10 cellular contexts compared by ENCODE assay signal in genomic region chr3:23653647-23654525, GRCh38.
DNase-seq lines count a peak whose midpoint lies in the region; ATAC-seq and TF ChIP-seq lines count a peak whose summit lies in the region.
"Had no signal": no experiment of that assay in that cellular context is flagged by ENCODE, and none has a peak within 500 bp of the region (broad histone marks: within the 10 kb centered on the region; RNA-seq: fewer than 3 reads in every experiment).

No MANE protein-coding gene starts in this region.

- H3K27ac ChIP-seq in SU-DHL-6 (ENCODE audit: low read depth, low read length), result peak overlapping the region; percentile 76
- H3K27ac ChIP-seq in WERI-Rb-1, result no peak overlapping the region
- H3K27ac ChIP-seq: heart left ventricle had no signal

- peaks cover 0 to 11% (median 4%) of the 10 kb centered on the region in 5 donors for H3K27me3 Mint-ChIP-seq in naive thymus-derived CD8-positive, alpha-beta T cell

- DNase-seq in Kasumi-1 (lab: John Stamatoyannopoulos, UW) (no peak), WERI-Rb-1 (no peak)
- no peak for DNase-seq in naive thymus-derived CD8-positive, alpha-beta T cell
- DNase-seq in stimulated activated CD4-positive, alpha-beta T cell treated with anti-CD3 and anti-CD28 coated beads, Interleukin-4, amount 100 ng/mL, for 1 hour, result no peak
- DNase-seq: DMS53, heart left ventricle had no signal

- H3K27me3 ChIP-seq in SU-DHL-6 (ENCODE audit: low read length) (no peaks in the 10 kb centered on the region), WERI-Rb-1 (ENCODE audit: insufficient read depth, low read depth, severe bottlenecking) (no peaks in the 10 kb centered on the region)
- H3K27me3 ChIP-seq: heart left ventricle had no signal

- TF ChIP-seq CTCF in SU-DHL-6 (IDR thresholded peaks at IDR 0.05; ENCODE audit: insufficient read depth, low read length, poor library complexity, severe bottlenecking) (no peak), WERI-Rb-1 (IDR thresholded peaks at IDR 0.05; ENCODE audit: low read depth, low read length) (no peak)

- peaks cover 10% of the 10 kb centered on the region; the same call in 1 of the 2 replicates for H3K9me3 ChIP-seq in SU-DHL-6 (ENCODE audit: insufficient read depth, low read length)
- no peaks in the 10 kb centered on the region for H3K9me3 ChIP-seq in WERI-Rb-1 (ENCODE audit: severe bottlenecking)

- H3K9ac ChIP-seq in SU-DHL-6 (ENCODE audit: low read length), result no peak overlapping the region

- POLR2A ChIA-PET in naive thymus-derived CD8-positive, alpha-beta T cell (lab: Charles Lee), result no interaction called here

- H3K4me3 ChIP-seq in SU-DHL-6 (ENCODE audit: insufficient read depth, low read length, poor library complexity, severe bottlenecking), result no peak overlapping the region
- no peak overlapping the region for H3K4me3 ChIP-seq in WERI-Rb-1 (ENCODE audit: low read depth, low read length)
- H3K4me3 ChIP-seq: heart left ventricle had no signal

- H3K4me3 Mint-ChIP-seq in naive thymus-derived CD8-positive, alpha-beta T cell, result peak overlapping the region in 1 of 10 donors; percentile 25

- H3K4me1 Mint-ChIP-seq in naive thymus-derived CD8-positive, alpha-beta T cell, result peaks cover 0 to 30% (median 5%) of the 10 kb centered on the region in 4 donors

- ATAC-seq in GM18505 (IDR thresholded peaks at IDR 0.05; ENCODE audit: unreplicated experiment), result peak; percentile 90
- ATAC-seq in GM21360 (IDR thresholded peaks at IDR 0.05; ENCODE audit: unreplicated experiment), result peak; percentile 90
- ATAC-seq in HG03066 (IDR thresholded peaks at IDR 0.05; ENCODE audit: low read depth, unreplicated experiment), result peak; percentile 94
- ATAC-seq in naive thymus-derived CD8-positive, alpha-beta T cell, result no peak
- ATAC-seq: heart left ventricle had no signal

- H3K9me2 ChIP-seq in SU-DHL-6 (replicated peaks; ENCODE audit: insufficient read depth, low read length), result no peaks in the 10 kb centered on the region

- 0 out of 2 replicates have a peak, but pooled peaks cover 8% of the 10 kb centered on the region for H3F3A ChIP-seq in SU-DHL-6 (ENCODE audit: insufficient read depth)

- H3K27ac Mint-ChIP-seq in naive thymus-derived CD8-positive, alpha-beta T cell, result peak overlapping the region in 3 of 10 donors; percentile 10 to 50 (median 40)

- peak overlapping the region; percentile 55 for H3K4me2 ChIP-seq in SU-DHL-6 (ENCODE audit: low read depth, low read length, poor library complexity, severe bottlenecking)

- H3K36me3 Mint-ChIP-seq in naive thymus-derived CD8-positive, alpha-beta T cell, result peaks cover 0 to 11% (median 1%) of the 10 kb centered on the region in 3 donors

- peaks cover 0 to 13% (median 4%) of the 10 kb centered on the region in 9 donors for H3K9me3 Mint-ChIP-seq in naive thymus-derived CD8-positive, alpha-beta T cell

- H3K79me2 ChIP-seq in SU-DHL-6 (ENCODE audit: insufficient read depth, low read length), result no peaks in the 10 kb centered on the region

- H3K36me3 ChIP-seq in SU-DHL-6 (ENCODE audit: low read length), result no peaks in the 10 kb centered on the region
- no peaks in the 10 kb centered on the region for H3K36me3 ChIP-seq in WERI-Rb-1
- H3K36me3 ChIP-seq: heart left ventricle had no signal

- no peak for TF ChIP-seq POLR2A in GM18505 (IDR thresholded peaks at IDR 0.05; ENCODE audit: borderline replicate concordance, extremely low read depth, insufficient read depth, insufficient read length)

- peak overlapping the region; percentile 44 for H2AFZ ChIP-seq in SU-DHL-6 (ENCODE audit: low read depth, low read length, severe bottlenecking)

- no peaks in the 10 kb centered on the region for H4K20me1 ChIP-seq in SU-DHL-6 (ENCODE audit: low read depth, low read length)

Comparison
In these comparisons a context has a peak if more than half of its experiments do, and no peak if none do; other contexts are left out.
1. ATAC-seq: peak in GM18505 (single experiment), GM21360 (single experiment) and HG03066 (single experiment); none in naive thymus-derived CD8-positive, alpha-beta T cell (0 of 2).